ENCODE assay signal across 24 cellular contexts in the genomic region with DNA sequence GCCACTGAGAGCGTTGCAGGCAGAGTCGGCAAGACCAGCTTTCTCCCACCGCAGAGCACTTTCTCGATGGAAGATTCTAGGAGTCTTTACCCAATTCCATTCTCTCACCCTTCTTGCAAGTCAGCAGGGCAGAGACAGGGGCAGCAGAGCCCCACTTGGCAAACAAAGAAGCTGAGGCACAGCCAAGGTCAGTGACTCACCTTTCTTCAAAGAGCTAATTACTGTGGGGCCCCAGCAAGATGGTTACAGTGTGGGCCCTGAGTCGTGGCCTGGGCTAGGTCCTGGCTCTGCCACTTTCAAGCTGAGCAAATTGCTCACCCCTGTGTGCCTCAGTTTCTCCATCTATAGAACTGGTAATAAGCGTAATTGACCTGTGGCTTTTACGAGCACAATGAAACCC.
DNase-seq lines count a peak whose midpoint lies in the region; ATAC-seq and TF ChIP-seq lines count a peak whose summit lies in the region.
"Had no signal": no experiment of that assay in that cellular context is flagged by ENCODE, and none has a peak within 500 bp of the region (broad histone marks: within the 10 kb centered on the region; RNA-seq: fewer than 3 reads in every experiment).

No MANE protein-coding gene starts in this region.

- H2AK5ac ChIP-seq in IMR-90 (ENCODE audit: low read depth, low read length) = no peak overlapping the region

- POLR2A ChIA-PET in HCT116 (lab: Charles Lee) = no interaction called here
- POLR2A ChIA-PET in IMR-90 (lab: Charles Lee; ENCODE audit: unreplicated experiment) = no interaction called here

- dilution Hi-C loops in IMR-90 (cut with HindIII; ENCODE audit: low sequenced_read_pairs, unreplicated experiment) = no loop called here

- H2BK20ac ChIP-seq in IMR-90 (ENCODE audit: low read depth, low read length) = no peak overlapping the region

- H3K27ac ChIP-seq in HCT116 (ENCODE audit: low read depth, low read length) = no peak overlapping the region
- no peak overlapping the region for H3K27ac ChIP-seq in IMR-90 (ENCODE audit: insufficient read depth, low read length)
- no peak overlapping the region for H3K27ac ChIP-seq in Karpas-422 (ENCODE audit: low read length)
- H3K27ac ChIP-seq: BLaER1, GM23248, Peyer's patch had no signal

- H3K79me1 ChIP-seq in IMR-90 (ENCODE audit: low read depth in 1 of 2, low read length in 2 of 2) = no peaks in the 10 kb centered on the region

- no peak overlapping the region for H3K4me3 ChIP-seq in HCT116 (replicated peaks in 1 of 2; ENCODE audit: low read depth in 1 of 2, low read length in 2 of 2)
- no peak overlapping the region for H3K4me3 ChIP-seq in IMR-90 (ENCODE audit: insufficient read depth, low read depth, low read length)
- H3K4me3 ChIP-seq in retinal pigment epithelial cell (ENCODE audit: low read length) = no peak overlapping the region
- no peak overlapping the region for H3K4me3 ChIP-seq in Karpas-422 (ENCODE audit: low read length)
- H3K4me3 ChIP-seq: BLaER1, GM23248, Peyer's patch had no signal

- H3K23ac ChIP-seq in IMR-90 (ENCODE audit: low read depth, low read length) = no peak overlapping the region

- H2BK5ac ChIP-seq in IMR-90 (ENCODE audit: low read depth, low read length, poor library complexity, severe bottlenecking) = no peak overlapping the region

- H2BK120ac ChIP-seq in IMR-90 (ENCODE audit: low read depth, low read length) = no peak overlapping the region

- H3K4me2 ChIP-seq in HCT116 (ENCODE audit: low read length) (no peak overlapping the region), IMR-90 (ENCODE audit: low read depth, low read length) (no peak overlapping the region), Karpas-422 (ENCODE audit: low read depth, low read length, poor library complexity, severe bottlenecking) (no peak overlapping the region)
- H3K4me2 ChIP-seq: BLaER1 had no signal

- RAD21 ChIA-PET in HCT116 (lab: Charles Lee; ENCODE audit: low non-redundant PET in 1 of 2, low total read pairs in 2 of 2, uncharacterized antibody in 2 of 2, unreplicated experiment in 2 of 2) = no interaction called here

- no peak overlapping the region for H4K8ac ChIP-seq in IMR-90 (ENCODE audit: low read depth in 2 of 2, low read length in 2 of 2)

- no peak overlapping the region for H3K56ac ChIP-seq in IMR-90 (ENCODE audit: extremely low read depth, insufficient read depth, low read length)

- no peak overlapping the region for H2AK9ac ChIP-seq in IMR-90 (replicated peaks; ENCODE audit: low read depth, low read length, poor library complexity)

- H3K9ac ChIP-seq in HCT116 (ENCODE audit: low read length) = no peak overlapping the region
- H3K9ac ChIP-seq in IMR-90 (ENCODE audit: low read depth, low read length) = no peak overlapping the region
- H3K9ac ChIP-seq in Karpas-422 (ENCODE audit: low read length) = no peak overlapping the region
- H3K9ac ChIP-seq: BLaER1, GM23248 had no signal

- H2BK15ac ChIP-seq in IMR-90 (ENCODE audit: low read depth, low read length) = no peak overlapping the region

- H2AFZ ChIP-seq in HCT116 (ENCODE audit: low read depth, low read length, poor library complexity, severe bottlenecking) (no peak overlapping the region), IMR-90 (replicated peaks; ENCODE audit: low read length, poor library complexity) (peak overlapping the region; percentile 14), Karpas-422 (ENCODE audit: low read length) (no peak overlapping the region)
- H2AFZ ChIP-seq: GM23248 had no signal

- H3K79me2 ChIP-seq in HCT116 (ENCODE audit: insufficient read depth, low read length) = no peaks in the 10 kb centered on the region
- H3K79me2 ChIP-seq in Karpas-422 (ENCODE audit: low read length) = no peaks in the 10 kb centered on the region

- TF ChIP-seq CTCF in HCT116 (IDR thresholded peaks at IDR 0.05 in 2 of 3, conservative IDR thresholded peaks at IDR 0.05 in 1 of 3; ENCODE audit: borderline replicate concordance in 1 of 3, insufficient read depth in 1 of 3, low read depth in 2 of 3, low read length in 2 of 3) (no peak), IMR-90 (conservative IDR thresholded peaks at IDR 0.05; ENCODE audit: low read depth, low read length) (no peak), retinal pigment epithelial cell (conservative IDR thresholded peaks at IDR 0.05; ENCODE audit: low read depth, low read length) (no peak)

- H3K27me3 ChIP-seq in HCT116 (ENCODE audit: insufficient read depth, low read length) (peaks cover 15% of the 10 kb centered on the region), IMR-90 (ENCODE audit: control insufficient read depth, insufficient read depth, low read length) (peaks cover 4% of the 10 kb centered on the region), Karpas-422 (ENCODE audit: low read length) (no peaks in the 10 kb centered on the region)
- H3K27me3 ChIP-seq: BLaER1, Peyer's patch had no signal

- no peaks in the 10 kb centered on the region for H4K20me1 ChIP-seq in HCT116 (ENCODE audit: insufficient read depth)
- no peaks in the 10 kb centered on the region for H4K20me1 ChIP-seq in IMR-90 (ENCODE audit: insufficient read depth, low read length)
- no peaks in the 10 kb centered on the region for H4K20me1 ChIP-seq in Karpas-422 (ENCODE audit: insufficient read depth, low read depth, low read length)
- H4K20me1 ChIP-seq: BLaER1 had no signal

- ATAC-seq in HCT116 (no peak), IMR-90 (ENCODE audit: low read depth) (no peak), GM19023 (IDR thresholded peaks at IDR 0.05; ENCODE audit: unreplicated experiment) (no peak)
- ATAC-seq: Right ventricle myocardium inferior had no signal

- WGBS in IMR-90 (ENCODE audit: extremely low coverage in 2 of 2, insufficient read length in 1 of 2), 2 experiments = 78% methylated on average over 4 of the region's 7 CpGs; no CpG with 5 or more reads in 1 of the 2 experiments

- in situ Hi-C loops in IMR-90 (cut with MboI; ENCODE audit: low sequenced_read_pairs) = no loop called here

- no peaks in the 10 kb centered on the region for H3K36me3 ChIP-seq in HCT116 (ENCODE audit: control insufficient read depth in 1 of 2, insufficient read depth in 2 of 2, low read length in 2 of 2)
- no peaks in the 10 kb centered on the region for H3K36me3 ChIP-seq in IMR-90 (ENCODE audit: control insufficient read depth, insufficient read depth, low read length)
- no peaks in the 10 kb centered on the region for H3K36me3 ChIP-seq in Karpas-422 (ENCODE audit: insufficient read depth, low read length)
- H3K36me3 ChIP-seq: BLaER1, Peyer's patch had no signal

- H3K14ac ChIP-seq in IMR-90 (replicated peaks; ENCODE audit: low read depth, low read length) = no peak overlapping the region

- BruUV-seq in HCT116 (replicated peaks; lab: Mats Ljungman, UMichigan) (no TSS peak), IMR-90 (replicated peaks; lab: Mats Ljungman, UMichigan) (no TSS peak)

- peaks cover 0 to 9% of the 10 kb centered on the region in 2 experiments; a peak in 1 of 4 replicates for H3K4me1 ChIP-seq in HCT116 (ENCODE audit: control insufficient read depth in 1 of 2, insufficient read depth in 2 of 2, low read length in 2 of 2)
- H3K4me1 ChIP-seq in IMR-90 (ENCODE audit: control insufficient read depth, insufficient read depth, low read length) = no peaks in the 10 kb centered on the region
- no peaks in the 10 kb centered on the region for H3K4me1 ChIP-seq in Karpas-422 (ENCODE audit: low read length)
- H3K4me1 ChIP-seq: BLaER1, Peyer's patch had no signal

- H3K9me2 ChIP-seq in HCT116 (ENCODE audit: insufficient read depth) (no peaks in the 10 kb centered on the region), Karpas-422 (replicated peaks; ENCODE audit: insufficient read depth, low read length) (no peaks in the 10 kb centered on the region)

- no peak overlapping the region for H3K18ac ChIP-seq in IMR-90 (ENCODE audit: low read depth, low read length)

- intact Hi-C loops in HCT116 (cut with micrococcal nuclease) (no loop called here), IMR-90 (cut with micrococcal nuclease) (no loop called here)

- TF ChIP-seq RAD21 in HCT116 (IDR thresholded peaks at IDR 0.05; ENCODE audit: low read depth) (no peak), IMR-90 (IDR thresholded peaks at IDR 0.05; ENCODE audit: low read length) (no peak)

- no peaks in the 10 kb centered on the region for H3K9me1 ChIP-seq in IMR-90 (ENCODE audit: insufficient read depth, low read length)

- H4K5ac ChIP-seq in IMR-90 (ENCODE audit: low read depth, low read length) = no peak overlapping the region

- CTCF ChIA-PET in HCT116 (lab: Charles Lee) = no interaction called here
- CTCF ChIA-PET in IMR-90 (lab: Yijun Ruan, JAX) = interaction anchor here (0.6 kb wide), 1 partner anchor 656 kb away, joined by 3 read pairs; no protein-coding TSS in a partner anchor

- TF ChIP-seq POLR2A in HCT116 (IDR thresholded peaks at IDR 0.05; ENCODE audit: borderline replicate concordance, extremely low read depth, insufficient read depth, insufficient read length) (no peak), IMR-90 (IDR thresholded peaks at IDR 0.05; ENCODE audit: low read depth, low read length) (no peak)

- DNase-seq in HCT116 (ENCODE audit: low read depth, low spot score) (no peak), IMR-90 (no peak), SW480 (ENCODE audit: low spot score) (peak; percentile 35), retinal pigment epithelial cell (ENCODE audit: low read depth) (peak; percentile 11), Karpas-422 (no peak)
- no peak for DNase-seq in activated naive CD4-positive, alpha-beta T cell (lab: John Stamatoyannopoulos, UW)
- DNase-seq: ACHN; CD4-positive, alpha-beta T cell; COR-L47; DMS79; GM23248; H9; KBM-7; NCI-H1105; NCI-H146; NCI-H2029; NCI-H226; NCI-H524; NCI-H774; NK-92 treated with Interleukin-12 subunit alpha and Interleukin-12 subunit beta, amount 100 ng/mL, for 24 hours; Peyer's patch had no signal

- no peak overlapping the region for H3K4ac ChIP-seq in IMR-90 (ENCODE audit: low read depth, low read length)

- no peaks in the 10 kb centered on the region for H3K9me3 ChIP-seq in HCT116 (ENCODE audit: control insufficient read depth in 1 of 2, insufficient read depth in 1 of 2, low read depth in 1 of 2, low read length in 2 of 2)
- H3K9me3 ChIP-seq in IMR-90 (ENCODE audit: control insufficient read depth, insufficient read depth, low read length) = no peaks in the 10 kb centered on the region
- no peaks in the 10 kb centered on the region for H3K9me3 ChIP-seq in Karpas-422 (ENCODE audit: low read length)
- H3K9me3 ChIP-seq: BLaER1, Peyer's patch had no signal

- no peak overlapping the region for H4K91ac ChIP-seq in IMR-90 (ENCODE audit: insufficient read depth, low read depth, low read length)

TF ChIP-seq in IMR-90, 13 proteins besides CTCF, POLR2A, EP300 and RAD21:
- TF ChIP-seq MAFK (IDR thresholded peaks at IDR 0.05; ENCODE audit: low read depth, low read length) = no peak
- TF ChIP-seq FOS (IDR thresholded peaks at IDR 0.05; ENCODE audit: low read depth, low read length) = no peak

Comparison
In these comparisons a context has a peak if more than half of its experiments do, and no peak if none do; other contexts are left out.
1. DNase-seq: peak in SW480 (single experiment) and retinal pigment epithelial cell (single experiment); none in HCT116 (single experiment), IMR-90 (single experiment), activated naive CD4-positive, alpha-beta T cell (0 of 4) and Karpas-422 (single experiment).